8 cellular contexts compared by ENCODE assay signal in the genomic region with DNA sequence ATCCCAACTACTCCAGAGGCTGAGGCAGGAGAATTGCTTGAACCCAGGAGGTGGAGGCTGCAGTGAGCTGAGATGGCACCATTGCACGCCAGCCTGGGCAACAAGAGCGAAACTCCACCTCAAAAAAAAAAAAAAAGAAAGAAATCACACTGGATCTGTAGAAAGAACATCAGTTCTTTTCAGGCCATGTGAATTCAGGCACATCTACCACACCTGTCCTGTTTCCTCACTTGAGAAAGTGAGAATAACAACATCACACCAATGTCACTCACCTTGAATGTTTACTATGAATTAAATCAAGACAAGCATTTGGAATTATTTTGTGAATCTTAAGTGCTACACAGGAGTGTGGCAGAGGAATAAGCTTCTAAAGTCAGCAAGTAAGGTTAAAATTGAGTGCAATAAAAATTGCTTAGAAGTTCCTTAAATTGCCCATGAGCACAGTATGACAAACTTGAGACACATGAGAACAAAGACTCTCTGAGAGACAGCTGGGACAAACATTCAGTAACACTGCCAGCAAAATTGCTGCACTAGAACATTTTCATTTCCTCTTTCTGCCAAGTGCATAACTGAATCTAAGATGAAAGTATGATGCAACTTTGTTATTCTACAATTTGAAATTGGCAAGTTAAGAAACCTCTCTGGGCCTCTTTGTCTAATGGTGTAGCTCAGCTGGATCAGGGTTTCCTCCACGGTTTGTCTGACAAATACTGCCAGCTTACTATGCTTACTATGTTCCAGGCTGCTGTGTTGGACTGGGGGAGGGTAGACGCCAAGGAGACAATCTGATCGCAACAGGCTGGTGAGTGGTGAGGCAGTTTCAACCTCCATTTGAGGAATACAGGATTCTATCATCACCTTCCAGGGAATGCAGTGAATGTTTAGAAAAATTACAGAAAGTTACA. TPM values are rescaled to one million over a fixed set of nuclear protein-coding genes. Genes with fewer than 3 reads are reported as not detected.
DNase-seq lines count a peak whose midpoint lies in the region; ATAC-seq and TF ChIP-seq lines count a peak whose summit lies in the region.

No MANE protein-coding gene starts in this region.

- DNase-seq in activated CD4-positive, CD25-positive, alpha-beta regulatory T cell treated with anti-CD3 and anti-CD28 coated beads, Interleukin-2, amount 50 U/mL, for 16 hours (ENCODE audit: low read depth, low spot score), result peak; percentile 16
- DNase-seq in activated CD4-positive, CD25-positive, alpha-beta regulatory T cell treated with anti-CD3 and anti-CD28 coated beads, Interleukin-2, amount 50 U/mL, for 72 hours, result no peak
- peak; percentile 46 for DNase-seq in NCI-H2029 (lab: John Stamatoyannopoulos, UW)
- peak; percentile 71 for DNase-seq in activated CD8-positive, alpha-beta memory T cell treated with anti-CD3 and anti-CD28 coated beads, Interleukin-2, amount 10 ng/mL, durations not matched to agents 7 days and 5 days
- DNase-seq in esophagus squamous epithelium (lab: John Stamatoyannopoulos, UW), result no peak
- no peak for DNase-seq in neuronal stem cell (ENCODE audit: low spot score)
- no peak for DNase-seq in posterior vena cava (ENCODE audit: low spot score)

- peaks cover 3% of the 10 kb centered on the region for H3K79me1 ChIP-seq in neuronal stem cell (ENCODE audit: low read depth, low read length)

- no peak overlapping the region for H2BK12ac ChIP-seq in neuronal stem cell (ENCODE audit: low read length)

- H3K14ac ChIP-seq in neuronal stem cell (ENCODE audit: low read length), result no peak overlapping the region

- H2BK15ac ChIP-seq in neuronal stem cell (ENCODE audit: low read length), result no peak overlapping the region

- CTCF ChIA-PET in activated CD8-positive, alpha-beta memory T cell treated with anti-CD3 and anti-CD28 coated beads, Interleukin-2, amount 10 ng/mL, durations not matched to agents 7 days and 5 days (lab: Charles Lee), result interaction anchor here (0.6 to 2.4 kb wide), 6 partner anchors 18 to 206 kb away, joined by 3 to 12 read pairs (median 4); partner anchors contain the start of gene ERMP1

- H2BK5ac ChIP-seq in neuronal stem cell (ENCODE audit: low read length), result no peak overlapping the region

- H4K8ac ChIP-seq in neuronal stem cell (ENCODE audit: low read depth, low read length), result no peak overlapping the region

- no peak overlapping the region for H2AK5ac ChIP-seq in neuronal stem cell (ENCODE audit: low read depth, low read length)

- WGBS in esophagus squamous epithelium, 2 donors, result 39 to 63% methylated on average over 4 to 5 of the region's 5 CpGs
- WGBS in neuronal stem cell (ENCODE audit: extremely low coverage in 2 of 2, insufficient read length in 2 of 2, insufficient replicate concordance in 1 of 2), 2 donors, result no CpG with 5 or more reads among the region's 5 CpGs

- H3K36me3 Mint-ChIP-seq in activated CD8-positive, alpha-beta memory T cell treated with anti-CD3 and anti-CD28 coated beads, Interleukin-2, amount 10 ng/mL, durations not matched to agents 7 days and 5 days, result peaks cover 18% of the 10 kb centered on the region

- H3K36me3 ChIP-seq in esophagus squamous epithelium (no peaks in the 10 kb centered on the region), neuronal stem cell (replicated peaks in 1 of 2; ENCODE audit: control insufficient read depth in 2 of 2, insufficient read depth in 2 of 2, low read length in 2 of 2) (no peaks in the 10 kb centered on the region)

- H3K18ac ChIP-seq in neuronal stem cell (ENCODE audit: low read length), result no peak overlapping the region

- H3K4ac ChIP-seq in neuronal stem cell (ENCODE audit: low read length), result no peak overlapping the region

- H3K27ac ChIP-seq in esophagus squamous epithelium, result peak overlapping the region; percentile 95 to 97 (median 96)
- no peak overlapping the region for H3K27ac ChIP-seq in neuronal stem cell (replicated peaks; ENCODE audit: low read length)

- H2AFZ ChIP-seq in neuronal stem cell (ENCODE audit: low read length), result peak overlapping the region; percentile 16

- H3K9me3 ChIP-seq in esophagus squamous epithelium (no peaks in the 10 kb centered on the region), neuronal stem cell (replicated peaks in 1 of 2; ENCODE audit: control insufficient read depth in 2 of 2, insufficient read depth in 1 of 2, low read depth in 1 of 2, low read length in 2 of 2) (no peaks in the 10 kb centered on the region)

- peak overlapping the region; percentile 23 for H3K4me2 ChIP-seq in neuronal stem cell (ENCODE audit: insufficient read depth, low read length, poor library complexity, severe bottlenecking)

- peak; percentile 38 for ATAC-seq in HG02678 (IDR thresholded peaks at IDR 0.05; ENCODE audit: unreplicated experiment)
- ATAC-seq in activated CD8-positive, alpha-beta memory T cell treated with anti-CD3 and anti-CD28 coated beads, Interleukin-2, amount 10 ng/mL, durations not matched to agents 7 days and 5 days, result peak; percentile 4

- H3K27me3 Mint-ChIP-seq in activated CD8-positive, alpha-beta memory T cell treated with anti-CD3 and anti-CD28 coated beads, Interleukin-2, amount 10 ng/mL, durations not matched to agents 7 days and 5 days, result no peaks in the 10 kb centered on the region

- peaks cover 5 to 59% (median 35%) of the 10 kb centered on the region in 3 donors for H3K4me1 ChIP-seq in esophagus squamous epithelium
- H3K4me1 ChIP-seq in neuronal stem cell (ENCODE audit: control insufficient read depth in 2 of 2, insufficient read depth in 1 of 2, low read depth in 1 of 2, low read length in 2 of 2), result peaks cover 0 to 5% of the 10 kb centered on the region in 2 donors

- intact Hi-C loops in esophagus squamous epithelium (cut with DNase I), result no loop called here
- intact Hi-C loops in posterior vena cava (cut with DNase I), result loop anchor here in 1 of 2 donors (10.0 kb wide), 1 partner anchor 378 kb away; a partner anchor contains a TSS

- H3K9ac ChIP-seq in neuronal stem cell (ENCODE audit: low read depth, low read length, poor library complexity), result no peak overlapping the region

- no peak for TF ChIP-seq CTCF in esophagus squamous epithelium (IDR thresholded peaks at IDR 0.05)

- H3K27me3 ChIP-seq in esophagus squamous epithelium (no peaks in the 10 kb centered on the region), neuronal stem cell (ENCODE audit: control insufficient read depth in 3 of 3, insufficient read depth in 3 of 3, low read depth in 1 of 3, low read length in 3 of 3) (no peaks in the 10 kb centered on the region)

- no peak overlapping the region for H3K23ac ChIP-seq in neuronal stem cell (ENCODE audit: low read depth, low read length, poor library complexity)

- TF ChIP-seq POLR2A in esophagus squamous epithelium (IDR thresholded peaks at IDR 0.05), result peak in 1 of 4 donors; percentile 49

- H3K9me3 Mint-ChIP-seq in activated CD8-positive, alpha-beta memory T cell treated with anti-CD3 and anti-CD28 coated beads, Interleukin-2, amount 10 ng/mL, durations not matched to agents 7 days and 5 days (ENCODE audit: low read depth), result no peaks in the 10 kb centered on the region

- peaks cover 44% of the 10 kb centered on the region for H3K4me1 Mint-ChIP-seq in activated CD8-positive, alpha-beta memory T cell treated with anti-CD3 and anti-CD28 coated beads, Interleukin-2, amount 10 ng/mL, durations not matched to agents 7 days and 5 days

- H3K4me3 ChIP-seq in esophagus squamous epithelium, result peak overlapping the region in 3 of 4 donors; percentile 76 to 99 (median 97)
- H3K4me3 ChIP-seq in neuronal stem cell (ENCODE audit: low read length in 2 of 2), result no peak overlapping the region

- H2BK120ac ChIP-seq in neuronal stem cell (ENCODE audit: low read depth, low read length), result no peak overlapping the region

- H4K91ac ChIP-seq in neuronal stem cell (ENCODE audit: low read depth, low read length, poor library complexity), result no peak overlapping the region

- H3K27ac Mint-ChIP-seq in activated CD8-positive, alpha-beta memory T cell treated with anti-CD3 and anti-CD28 coated beads, Interleukin-2, amount 10 ng/mL, durations not matched to agents 7 days and 5 days, result peak overlapping the region; percentile 97

- H3K4me3 Mint-ChIP-seq in activated CD8-positive, alpha-beta memory T cell treated with anti-CD3 and anti-CD28 coated beads, Interleukin-2, amount 10 ng/mL, durations not matched to agents 7 days and 5 days, result peak overlapping the region; percentile 98

RNA-seq across cellular contexts. Expression of gene RIC1, which starts 1.9 kb away (rescaled TPM):
- total RNA-seq in activated CD8-positive, alpha-beta memory T cell treated with anti-CD3 and anti-CD28 coated beads, Interleukin-2, amount 10 ng/mL, durations not matched to agents 7 days and 5 days, result 10 to 100 TPM; 18.4 to 22.6 TPM
- total RNA-seq in esophagus squamous epithelium (10 to 100 TPM; 15.4 to 37.2 (median 27.6) TPM), posterior vena cava (10 to 100 TPM; 20.2 to 25.2 TPM)
- 10.3 TPM for polyA plus RNA-seq in neuronal stem cell (2013, experiment 1 of 2)
- 10.1 TPM for polyA plus RNA-seq in neuronal stem cell (2013, experiment 2 of 2)

Comparison
In these comparisons a context has a peak if more than half of its experiments do, and no peak if none do; other contexts are left out.
1. DNase-seq: peak in activated CD4-positive, CD25-positive, alpha-beta regulatory T cell treated with anti-CD3 and anti-CD28 coated beads, Interleukin-2, amount 50 U/mL, for 16 hours (single experiment), NCI-H2029 (single experiment) and activated CD8-positive, alpha-beta memory T cell treated with anti-CD3 and anti-CD28 coated beads, Interleukin-2, amount 10 ng/mL, durations not matched to agents 7 days and 5 days (single experiment); none in activated CD4-positive, CD25-positive, alpha-beta regulatory T cell treated with anti-CD3 and anti-CD28 coated beads, Interleukin-2, amount 50 U/mL, for 72 hours (single experiment), esophagus squamous epithelium (single experiment), neuronal stem cell (single experiment) and posterior vena cava (single experiment).
2. H3K4me3 ChIP-seq: peak in esophagus squamous epithelium (3 of 4); none in neuronal stem cell (0 of 2).